ENCODE assay signal across 1 cellular context in the genomic region with DNA sequence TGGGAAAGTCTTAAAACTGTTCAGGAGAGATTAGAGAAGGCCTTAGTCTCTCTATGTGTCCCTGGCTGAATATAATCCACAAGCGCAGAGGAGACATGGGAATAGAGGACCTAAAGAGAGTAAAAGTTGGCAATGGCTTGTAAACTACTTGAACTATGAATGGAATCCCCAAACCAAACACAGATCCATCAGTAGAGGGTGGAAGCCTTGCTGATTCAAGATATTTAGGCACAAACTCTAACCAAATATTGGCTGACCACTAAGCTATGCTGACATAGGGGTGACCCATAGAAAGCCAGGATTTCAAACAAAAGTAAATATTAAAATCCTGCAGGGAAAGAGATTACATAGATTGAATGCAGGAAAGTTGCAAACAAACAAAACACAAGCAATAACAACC.
TF ChIP-seq lines count a peak whose summit lies in the region.

No MANE protein-coding gene starts in this region.

TF ChIP-seq in H1, 55 proteins besides CTCF, POLR2A, EP300 and RAD21 (continued from another document):
- TF ChIP-seq KDM5A (IDR thresholded peaks at IDR 0.05; ENCODE audit: low read length) (no peak), CHD1 (IDR thresholded peaks at IDR 0.05; ENCODE audit: low read depth, low read length) (no peak), HDAC6 (IDR thresholded peaks at IDR 0.05; ENCODE audit: low read depth, low read length) (no peak), RBBP5 (IDR thresholded peaks at IDR 0.05; ENCODE audit: borderline replicate concordance, low read depth, low read length) (no peak), ZNF274 (IDR thresholded peaks at IDR 0.05; ENCODE audit: borderline replicate concordance, extremely low read depth, low read length) (no peak), EGR1 (IDR thresholded peaks at IDR 0.05; ENCODE audit: borderline replicate concordance, low read depth, low read length) (no peak)
- TF ChIP-seq, protein P1, sequence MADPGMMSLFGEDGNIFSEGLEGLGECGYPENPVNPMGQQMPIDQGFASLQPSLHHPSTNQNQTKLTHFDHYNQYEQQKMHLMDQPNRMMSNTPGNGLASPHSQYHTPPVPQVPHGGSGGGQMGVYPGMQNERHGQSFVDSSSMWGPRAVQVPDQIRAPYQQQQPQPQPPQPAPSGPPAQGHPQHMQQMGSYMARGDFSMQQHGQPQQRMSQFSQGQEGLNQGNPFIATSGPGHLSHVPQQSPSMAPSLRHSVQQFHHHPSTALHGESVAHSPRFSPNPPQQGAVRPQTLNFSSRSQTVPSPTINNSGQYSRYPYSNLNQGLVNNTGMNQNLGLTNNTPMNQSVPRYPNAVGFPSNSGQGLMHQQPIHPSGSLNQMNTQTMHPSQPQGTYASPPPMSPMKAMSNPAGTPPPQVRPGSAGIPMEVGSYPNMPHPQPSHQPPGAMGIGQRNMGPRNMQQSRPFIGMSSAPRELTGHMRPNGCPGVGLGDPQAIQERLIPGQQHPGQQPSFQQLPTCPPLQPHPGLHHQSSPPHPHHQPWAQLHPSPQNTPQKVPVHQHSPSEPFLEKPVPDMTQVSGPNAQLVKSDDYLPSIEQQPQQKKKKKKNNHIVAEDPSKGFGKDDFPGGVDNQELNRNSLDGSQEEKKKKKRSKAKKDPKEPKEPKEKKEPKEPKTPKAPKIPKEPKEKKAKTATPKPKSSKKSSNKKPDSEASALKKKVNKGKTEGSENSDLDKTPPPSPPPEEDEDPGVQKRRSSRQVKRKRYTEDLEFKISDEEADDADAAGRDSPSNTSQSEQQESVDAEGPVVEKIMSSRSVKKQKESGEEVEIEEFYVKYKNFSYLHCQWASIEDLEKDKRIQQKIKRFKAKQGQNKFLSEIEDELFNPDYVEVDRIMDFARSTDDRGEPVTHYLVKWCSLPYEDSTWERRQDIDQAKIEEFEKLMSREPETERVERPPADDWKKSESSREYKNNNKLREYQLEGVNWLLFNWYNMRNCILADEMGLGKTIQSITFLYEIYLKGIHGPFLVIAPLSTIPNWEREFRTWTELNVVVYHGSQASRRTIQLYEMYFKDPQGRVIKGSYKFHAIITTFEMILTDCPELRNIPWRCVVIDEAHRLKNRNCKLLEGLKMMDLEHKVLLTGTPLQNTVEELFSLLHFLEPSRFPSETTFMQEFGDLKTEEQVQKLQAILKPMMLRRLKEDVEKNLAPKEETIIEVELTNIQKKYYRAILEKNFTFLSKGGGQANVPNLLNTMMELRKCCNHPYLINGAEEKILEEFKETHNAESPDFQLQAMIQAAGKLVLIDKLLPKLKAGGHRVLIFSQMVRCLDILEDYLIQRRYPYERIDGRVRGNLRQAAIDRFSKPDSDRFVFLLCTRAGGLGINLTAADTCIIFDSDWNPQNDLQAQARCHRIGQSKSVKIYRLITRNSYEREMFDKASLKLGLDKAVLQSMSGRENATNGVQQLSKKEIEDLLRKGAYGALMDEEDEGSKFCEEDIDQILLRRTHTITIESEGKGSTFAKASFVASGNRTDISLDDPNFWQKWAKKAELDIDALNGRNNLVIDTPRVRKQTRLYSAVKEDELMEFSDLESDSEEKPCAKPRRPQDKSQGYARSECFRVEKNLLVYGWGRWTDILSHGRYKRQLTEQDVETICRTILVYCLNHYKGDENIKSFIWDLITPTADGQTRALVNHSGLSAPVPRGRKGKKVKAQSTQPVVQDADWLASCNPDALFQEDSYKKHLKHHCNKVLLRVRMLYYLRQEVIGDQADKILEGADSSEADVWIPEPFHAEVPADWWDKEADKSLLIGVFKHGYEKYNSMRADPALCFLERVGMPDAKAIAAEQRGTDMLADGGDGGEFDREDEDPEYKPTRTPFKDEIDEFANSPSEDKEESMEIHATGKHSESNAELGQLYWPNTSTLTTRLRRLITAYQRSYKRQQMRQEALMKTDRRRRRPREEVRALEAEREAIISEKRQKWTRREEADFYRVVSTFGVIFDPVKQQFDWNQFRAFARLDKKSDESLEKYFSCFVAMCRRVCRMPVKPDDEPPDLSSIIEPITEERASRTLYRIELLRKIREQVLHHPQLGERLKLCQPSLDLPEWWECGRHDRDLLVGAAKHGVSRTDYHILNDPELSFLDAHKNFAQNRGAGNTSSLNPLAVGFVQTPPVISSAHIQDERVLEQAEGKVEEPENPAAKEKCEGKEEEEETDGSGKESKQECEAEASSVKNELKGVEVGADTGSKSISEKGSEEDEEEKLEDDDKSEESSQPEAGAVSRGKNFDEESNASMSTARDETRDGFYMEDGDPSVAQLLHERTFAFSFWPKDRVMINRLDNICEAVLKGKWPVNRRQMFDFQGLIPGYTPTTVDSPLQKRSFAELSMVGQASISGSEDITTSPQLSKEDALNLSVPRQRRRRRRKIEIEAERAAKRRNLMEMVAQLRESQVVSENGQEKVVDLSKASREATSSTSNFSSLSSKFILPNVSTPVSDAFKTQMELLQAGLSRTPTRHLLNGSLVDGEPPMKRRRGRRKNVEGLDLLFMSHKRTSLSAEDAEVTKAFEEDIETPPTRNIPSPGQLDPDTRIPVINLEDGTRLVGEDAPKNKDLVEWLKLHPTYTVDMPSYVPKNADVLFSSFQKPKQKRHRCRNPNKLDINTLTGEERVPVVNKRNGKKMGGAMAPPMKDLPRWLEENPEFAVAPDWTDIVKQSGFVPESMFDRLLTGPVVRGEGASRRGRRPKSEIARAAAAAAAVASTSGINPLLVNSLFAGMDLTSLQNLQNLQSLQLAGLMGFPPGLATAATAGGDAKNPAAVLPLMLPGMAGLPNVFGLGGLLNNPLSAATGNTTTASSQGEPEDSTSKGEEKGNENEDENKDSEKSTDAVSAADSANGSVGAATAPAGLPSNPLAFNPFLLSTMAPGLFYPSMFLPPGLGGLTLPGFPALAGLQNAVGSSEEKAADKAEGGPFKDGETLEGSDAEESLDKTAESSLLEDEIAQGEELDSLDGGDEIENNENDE (IDR thresholded peaks at IDR 0.05; ENCODE audit: insufficient replicate concordance, low read length) = no peak
